Comparison of ENCODE assay signal across 23 cellular contexts in the genomic region with DNA sequence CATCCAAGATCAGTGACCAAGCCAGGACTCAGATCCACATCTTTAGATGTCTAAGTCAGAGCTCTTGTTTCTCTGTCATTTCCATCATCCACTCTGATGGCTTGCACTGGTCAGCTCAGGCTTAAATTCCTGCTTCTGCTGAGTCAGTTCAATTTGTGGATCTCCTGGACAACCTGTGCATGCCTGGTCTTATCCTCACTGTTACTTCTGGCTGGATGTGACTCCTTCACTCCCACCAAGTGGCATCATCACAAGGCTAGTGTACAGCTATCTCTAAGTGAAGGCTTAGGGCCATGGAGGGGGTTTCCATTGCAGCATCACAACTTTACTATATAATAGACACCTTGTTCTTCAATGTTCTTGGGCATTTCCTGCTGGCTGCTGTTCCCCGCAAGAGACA.
"Had no signal": no experiment of that assay in that cellular context is flagged by ENCODE, and none has a peak within 500 bp of the region (broad histone marks: within the 10 kb centered on the region; RNA-seq: fewer than 3 reads in every experiment).

No MANE protein-coding gene starts in this region.

- H3K36me3 ChIP-seq: MG63, SJSA1 had no signal

- H3K27ac ChIP-seq: KMS-11, SJSA1, SK-N-MC had no signal

- H3K4me1 ChIP-seq: SJSA1 had no signal

- H3K4me3 ChIP-seq: MG63, SJSA1, SK-N-MC had no signal

- DNase-seq: IMR-90, MG63, NCI-H1092, NCI-H1105 treated with DMSO at 0.1 percent for 48 hours, NCI-H1417 treated with DMSO at 0.1 percent for 48 hours, NCI-H146, NCI-H1694 treated with DMSO at 0.1 percent for 48 hours, NCI-H1930, NCI-H2081, NCI-H2107, NCI-H226, NCI-H446, NCI-H510A, NCI-H524 treated with DMSO at 0.1 percent for 48 hours, NCI-H69, NCI-H774, Right ventricle myocardium superior, RPMI8226, SIG-M5 had no signal

- H3K27me3 ChIP-seq: MG63 had no signal

- H3K9me3 ChIP-seq: MG63, SJSA1 had no signal

- H3K4me2 ChIP-seq: KMS-11 had no signal

- H3K9ac ChIP-seq: KMS-11 had no signal

- FAIRE-seq: RCC 7860 had no signal
